Comparison of ENCODE assay signal across 8 cellular contexts in genomic region chr3:188400494-188401243, GRCh38.
DNase-seq lines count a peak whose midpoint lies in the region; ATAC-seq and TF ChIP-seq lines count a peak whose summit lies in the region.

No MANE protein-coding gene starts in this region.

- H3K36me3 Mint-ChIP-seq in GM23338 (ENCODE audit: low read depth): no peaks in the 10 kb centered on the region

- no peak overlapping the region for H3K14ac ChIP-seq in mesenchymal stem cell (ENCODE audit: low read length in 2 of 2)

- peak overlapping the region; percentile 26 for H3K4me2 ChIP-seq in Loucy (ENCODE audit: low read depth, low read length, poor library complexity, severe bottlenecking)
- H3K4me2 ChIP-seq in mesenchymal stem cell (ENCODE audit: low read length, poor library complexity, severe bottlenecking): no peak overlapping the region
- no peak overlapping the region for H3K4me2 ChIP-seq in GM23338

- no peak overlapping the region for H4K91ac ChIP-seq in mesenchymal stem cell (ENCODE audit: low read length)

- no peaks in the 10 kb centered on the region for H3K9me3 Mint-ChIP-seq in GM23338

- H3K4me1 ChIP-seq in Loucy (ENCODE audit: insufficient read depth, low read length, poor library complexity, severe bottlenecking): peaks cover 13% of the 10 kb centered on the region
- H3K4me1 ChIP-seq in mesenchymal stem cell (ENCODE audit: control insufficient read depth, insufficient read depth, low read depth, low read length): no peaks in the 10 kb centered on the region
- peaks cover 3% of the 10 kb centered on the region; the same call in 1 of the 2 replicates for H3K4me1 ChIP-seq in GM23338 (ENCODE audit: insufficient read depth)

- H3K27me3 Mint-ChIP-seq in GM23338 (ENCODE audit: insufficient read depth, low read depth, poor library complexity): peaks cover 2% of the 10 kb centered on the region

- no peak overlapping the region for H3K4ac ChIP-seq in mesenchymal stem cell (ENCODE audit: low read depth in 1 of 2, low read length in 2 of 2)

- H3K9me2 ChIP-seq in Loucy (replicated peaks; ENCODE audit: low read depth, low read length) (no peaks in the 10 kb centered on the region), GM23338 (ENCODE audit: insufficient read depth) (no peaks in the 10 kb centered on the region)

- no peaks in the 10 kb centered on the region for H3K36me3 ChIP-seq in Loucy (ENCODE audit: insufficient read depth, low read length)
- H3K36me3 ChIP-seq in mesenchymal stem cell (ENCODE audit: control insufficient read depth in 1 of 2, insufficient read depth in 2 of 2, low read depth in 1 of 2, low read length in 2 of 2): peaks cover 0 to 8% of the 10 kb centered on the region in 2 experiments
- no peaks in the 10 kb centered on the region for H3K36me3 ChIP-seq in GM23338 (ENCODE audit: insufficient read depth)

- no peak overlapping the region for H2BK120ac ChIP-seq in mesenchymal stem cell (ENCODE audit: low read depth, low read length)

- no peak overlapping the region for H2AK5ac ChIP-seq in mesenchymal stem cell (ENCODE audit: low read length, severe bottlenecking)

- TF ChIP-seq CTCF in Loucy (conservative IDR thresholded peaks at IDR 0.05; ENCODE audit: low read length) (no peak), lower leg skin (IDR thresholded peaks at IDR 0.05) (no peak), GM23338 (conservative IDR thresholded peaks at IDR 0.05; ENCODE audit: low read depth in 2 of 2) (no peak)

- H2AFZ ChIP-seq in Loucy (ENCODE audit: low read length): no peak overlapping the region
- H2AFZ ChIP-seq in mesenchymal stem cell (ENCODE audit: low read depth, low read length): no peak overlapping the region
- no peak overlapping the region for H2AFZ ChIP-seq in GM23338

- H3K18ac ChIP-seq in mesenchymal stem cell (ENCODE audit: low read depth in 1 of 2, low read length in 2 of 2): no peak overlapping the region

- H3K79me2 ChIP-seq in Loucy (ENCODE audit: insufficient read depth, low read length) (no peaks in the 10 kb centered on the region), GM23338 (replicated peaks; ENCODE audit: insufficient read depth) (no peaks in the 10 kb centered on the region)

- peak; percentile 97 for ATAC-seq in GM18870 (IDR thresholded peaks at IDR 0.05; ENCODE audit: unreplicated experiment)
- peak; percentile 94 for ATAC-seq in GM21737 (IDR thresholded peaks at IDR 0.05; ENCODE audit: unreplicated experiment)
- no peak for ATAC-seq in GM23338

- H4K8ac ChIP-seq in mesenchymal stem cell (ENCODE audit: low read length): no peak overlapping the region

- no peaks in the 10 kb centered on the region for H3K9me3 ChIP-seq in Loucy (ENCODE audit: insufficient read depth, low read depth, low read length)
- H3K9me3 ChIP-seq in mesenchymal stem cell (ENCODE audit: control insufficient read depth, low read length): peaks cover 4% of the 10 kb centered on the region

- no peak overlapping the region for H3K9ac ChIP-seq in Loucy (ENCODE audit: low read depth, low read length, poor library complexity, severe bottlenecking)
- no peak overlapping the region for H3K9ac ChIP-seq in mesenchymal stem cell (ENCODE audit: low read length)

- DNase-seq in mesenchymal stem cell (peak; percentile 41), DMS79 (lab: John Stamatoyannopoulos, UW) (no peak), lower leg skin (ENCODE audit: low spot score in 2 of 2) (no peak), GM23338 (ENCODE audit: low spot score) (no peak), kidney glomerular epithelial cell (lab: John Stamatoyannopoulos, UW) (no peak)

- H3K4me3 ChIP-seq in Loucy (ENCODE audit: low read length, poor library complexity, severe bottlenecking) (no peak overlapping the region), mesenchymal stem cell (ENCODE audit: insufficient read depth in 1 of 2, low read depth in 1 of 2, low read length in 2 of 2) (no peak overlapping the region), lower leg skin (ENCODE audit: low read depth, poor library complexity, severe bottlenecking) (no peak overlapping the region), GM23338 (no peak overlapping the region)

- no peaks in the 10 kb centered on the region for H3K27me3 ChIP-seq in Loucy (ENCODE audit: insufficient read depth, low read length, poor library complexity, severe bottlenecking)
- H3K27me3 ChIP-seq in mesenchymal stem cell (ENCODE audit: control insufficient read depth in 1 of 2, insufficient read depth in 1 of 2, low read length in 2 of 2): no peaks in the 10 kb centered on the region
- no peaks in the 10 kb centered on the region for H3K27me3 ChIP-seq in GM23338 (ENCODE audit: insufficient read depth)

- H3K79me1 ChIP-seq in mesenchymal stem cell (replicated peaks; ENCODE audit: low read length, poor library complexity, severe bottlenecking): peaks cover 22% of the 10 kb centered on the region

- H2BK12ac ChIP-seq in mesenchymal stem cell (ENCODE audit: low read length in 2 of 2): no peak overlapping the region

- H2BK5ac ChIP-seq in mesenchymal stem cell (ENCODE audit: low read depth, low read length, poor library complexity, severe bottlenecking): no peak overlapping the region

- intact Hi-C loops in lower leg skin (cut with DNase I; ENCODE audit: low total_unique reads): no loop called here

- TF ChIP-seq POLR2A in lower leg skin (IDR thresholded peaks at IDR 0.05): no peak

- H3K4me3 Mint-ChIP-seq in GM23338: no peak overlapping the region

- H3K23ac ChIP-seq in mesenchymal stem cell (ENCODE audit: low read length in 2 of 2): no peak overlapping the region

- H2BK15ac ChIP-seq in mesenchymal stem cell (ENCODE audit: low read depth, poor library complexity, severe bottlenecking): no peak overlapping the region

- H3K27ac ChIP-seq in mesenchymal stem cell (ENCODE audit: low read length, poor library complexity, severe bottlenecking): no peak overlapping the region
- H3K27ac ChIP-seq in GM23338 (ENCODE audit: low read depth): no peak overlapping the region

- H3K27ac Mint-ChIP-seq in GM23338: no peak overlapping the region

- H3F3A ChIP-seq in Loucy (ENCODE audit: low read depth) (no peaks in the 10 kb centered on the region), GM23338 (replicated peaks; ENCODE audit: low read depth) (no peaks in the 10 kb centered on the region)

- H3K4me1 Mint-ChIP-seq in GM23338: peaks cover 6% of the 10 kb centered on the region; the same call in 2 of the 3 replicates

- H4K20me1 ChIP-seq in Loucy (ENCODE audit: insufficient read depth, low read length, poor library complexity, severe bottlenecking): no peaks in the 10 kb centered on the region
- no peaks in the 10 kb centered on the region for H4K20me1 ChIP-seq in GM23338 (replicated peaks; ENCODE audit: insufficient read depth)

- WGBS in mesenchymal stem cell: 72% methylated on average over 1 of the region's 2 CpGs
- WGBS in lower leg skin, 2 donors: 59 to 64% methylated on average over 2 of the region's 2 CpGs

TF ChIP-seq in GM23338, 12 proteins besides CTCF, POLR2A, EP300 and RAD21:
- no peak for TF ChIP-seq STAT1 (IDR thresholded peaks at IDR 0.05; ENCODE audit: unreplicated experiment)
- no peak for TF ChIP-seq JUNB (IDR thresholded peaks at IDR 0.05; ENCODE audit: unreplicated experiment)
- TF ChIP-seq REST (IDR thresholded peaks at IDR 0.05; ENCODE audit: unreplicated experiment): no peak
- TF ChIP-seq EZH2 (IDR thresholded peaks at IDR 0.05; ENCODE audit: low read depth, unreplicated experiment): no peak
- TF ChIP-seq NANOG (IDR thresholded peaks at IDR 0.05; ENCODE audit: borderline replicate concordance): no peak
- TF ChIP-seq ZNF114 (CRISPR knock-in tag; IDR thresholded peaks at IDR 0.05): no peak
- TF ChIP-seq ETS1 (IDR thresholded peaks at IDR 0.05): no peak
- no peak for TF ChIP-seq POLR2AphosphoS5 (IDR thresholded peaks at IDR 0.05; ENCODE audit: low read depth)
- no peak for TF ChIP-seq EZH2phosphoT487 (IDR thresholded peaks at IDR 0.05; ENCODE audit: unreplicated experiment)
